32 cellular contexts compared by ENCODE assay signal in genomic region chr2:203800783-203801182, GRCh38.
"Had no signal": no experiment of that assay in that cellular context is flagged by ENCODE, and none has a peak within 500 bp of the region (broad histone marks: within the 10 kb centered on the region; RNA-seq: fewer than 3 reads in every experiment).

No MANE protein-coding gene starts in this region.

- H3K27ac Mint-ChIP-seq: activated CD4-positive, alpha-beta memory T cell treated with anti-CD3 and anti-CD28 coated beads, Interleukin-2, amount 10 ng/mL, durations not matched to agents 7 days and 5 days; activated CD8-positive, alpha-beta memory T cell treated with anti-CD3 and anti-CD28 coated beads, Interleukin-2, amount 10 ng/mL, durations not matched to agents 7 days and 5 days; immature natural killer cell; mesothelial cell of epicardium; stimulated activated memory B cell treated with anti-CD40 and anti-IgM and Interleukin-4, amounts not matched to agents 10 μg/mL and 1 μg/mL and 100 μg/mL, for 72 hours; T-helper 17 cell had no signal

- H3K36me3 Mint-ChIP-seq: immature natural killer cell; stimulated activated memory B cell treated with anti-CD40 and anti-IgM and Interleukin-4, amounts not matched to agents 10 μg/mL and 1 μg/mL and 100 μg/mL, for 72 hours had no signal

- H2AFZ ChIP-seq: parathyroid adenoma had no signal

- H3K27ac ChIP-seq: esophagus muscularis mucosa, foreskin keratinocyte, heart left ventricle, parathyroid adenoma, psoas muscle, suprapubic skin, tibial nerve had no signal

- H3K27me3 ChIP-seq: esophagus muscularis mucosa, foreskin keratinocyte, heart left ventricle, suprapubic skin, tibial nerve had no signal

- H3K4me2 ChIP-seq: smooth muscle cell had no signal

- H3K36me3 ChIP-seq: esophagus muscularis mucosa, heart left ventricle, suprapubic skin, tibial nerve had no signal

- H3K4me3 ChIP-seq: esophagus muscularis mucosa, heart left ventricle, psoas muscle, smooth muscle cell, suprapubic skin, tibial nerve had no signal

- H3K9ac ChIP-seq: parathyroid adenoma had no signal

- H3K4me1 Mint-ChIP-seq: mesothelial cell of epicardium had no signal

- H3K9me3 ChIP-seq: suprapubic skin had no signal

- H3K79me2 ChIP-seq: parathyroid adenoma had no signal

- H3K4me1 ChIP-seq: esophagus muscularis mucosa, foreskin keratinocyte, parathyroid adenoma, psoas muscle had no signal

- ATAC-seq: activated CD8-positive, alpha-beta memory T cell treated with anti-CD3 and anti-CD28 coated beads, Interleukin-2, amount 10 ng/mL, durations not matched to agents 7 days and 5 days; foreskin keratinocyte; heart left ventricle; left colon; naive thymus-derived CD8-positive, alpha-beta T cell; psoas muscle; stimulated activated memory B cell treated with anti-CD40 and anti-IgM and Interleukin-4, amounts not matched to agents 10 μg/mL and 1 μg/mL and 100 μg/mL, for 72 hours; T-helper 17 cell had no signal

- DNase-seq: activated CD4-positive, alpha-beta memory T cell treated with anti-CD3 and anti-CD28 coated beads, Interleukin-2, amount 10 ng/mL, durations not matched to agents 7 days and 5 days; activated CD4-positive, alpha-beta T cell treated with anti-CD3 and anti-CD28 coated beads for 48 hours; activated CD4-positive, CD25-positive, alpha-beta regulatory T cell; activated CD8-positive, alpha-beta memory T cell treated with anti-CD3 and anti-CD28 coated beads, Interleukin-2, amount 10 ng/mL, durations not matched to agents 7 days and 5 days; activated naive CD4-positive, alpha-beta T cell; activated T-cell treated with anti-CD3 and anti-CD28 coated beads, Interleukin-2, amount 50 U/mL, for 48 hours; anterior cingulate cortex; dermis blood vessel endothelial cell; effector CD4-positive, alpha-beta T cell; foreskin keratinocyte; heart left ventricle; hypothalamus; immature natural killer cell; kidney; left colon; naive thymus-derived CD8-positive, alpha-beta T cell; nucleus accumbens; psoas muscle; stimulated activated CD4-positive, alpha-beta T cell treated with anti-CD3 and anti-CD28 coated beads, Interleukin-1b, Interleukin-23, amount 100 ng/mL, for 48 hours; stimulated activated CD4-positive, alpha-beta T cell treated with anti-CD3 and anti-CD28 coated beads, Interleukin-4, amount 100 ng/mL, for 4 hours; stimulated activated CD8-positive, alpha-beta memory T cell treated with anti-CD3 and anti-CD28 coated beads, Interleukin-4, amount 100 ng/mL, for 48 hours; SW 1271; T-helper 17 cell had no signal

- H3K4me3 Mint-ChIP-seq: activated CD4-positive, alpha-beta memory T cell treated with anti-CD3 and anti-CD28 coated beads, Interleukin-2, amount 10 ng/mL, durations not matched to agents 7 days and 5 days; activated CD8-positive, alpha-beta memory T cell treated with anti-CD3 and anti-CD28 coated beads, Interleukin-2, amount 10 ng/mL, durations not matched to agents 7 days and 5 days; central memory CD8-positive, alpha-beta T cell; immature natural killer cell; mesothelial cell of epicardium; neural crest cell; stimulated activated memory B cell treated with anti-CD40 and anti-IgM and Interleukin-4, amounts not matched to agents 10 μg/mL and 1 μg/mL and 100 μg/mL, for 72 hours; T-helper 17 cell had no signal

- H3K27me3 Mint-ChIP-seq: activated CD4-positive, alpha-beta memory T cell treated with anti-CD3 and anti-CD28 coated beads, Interleukin-2, amount 10 ng/mL, durations not matched to agents 7 days and 5 days; activated CD8-positive, alpha-beta memory T cell treated with anti-CD3 and anti-CD28 coated beads, Interleukin-2, amount 10 ng/mL, durations not matched to agents 7 days and 5 days; central memory CD8-positive, alpha-beta T cell; naive thymus-derived CD8-positive, alpha-beta T cell; T-helper 17 cell had no signal
